8 cellular contexts compared by ENCODE assay signal in genomic region chr12:49019435-49020317, GRCh38. TPM values are rescaled to one million over a fixed set of nuclear protein-coding genes. Genes with fewer than 3 reads are reported as not detected.
DNase-seq lines count a peak whose midpoint lies in the region; ATAC-seq and TF ChIP-seq lines count a peak whose summit lies in the region.

No MANE protein-coding gene starts in this region.

- CTCF ChIA-PET in CD8-positive, alpha-beta memory T cell (lab: Charles Lee), result interaction anchor here (0.7 to 2.7 kb wide), 8 partner anchors 9 to 94 kb away, joined by 3 to 15 read pairs (median 4); partner anchors contain the start of genes ARF3, DDN and FKBP11
- CTCF ChIA-PET in SK-N-SH (lab: Yijun Ruan, JAX), result interaction anchor here (0.9 to 4.0 kb wide), 20 partner anchors 13 to 116 kb away, joined by 3 to 29 read pairs (median 4); partner anchors contain the start of genes TUBA1B and WNT1

- H3K27ac ChIP-seq in CD8-positive, alpha-beta memory T cell (ENCODE audit: low read depth, low read length), result peak overlapping the region; percentile 92
- H3K27ac ChIP-seq in SK-N-SH (ENCODE audit: low read depth in 2 of 2, low read length in 1 of 2), result peak overlapping the region; percentile 90 to 98
- H3K27ac ChIP-seq in brain microvascular endothelial cell, result peak overlapping the region; percentile 91

- peak overlapping the region; percentile 98 to 100 (median 99) for H3K27ac Mint-ChIP-seq in CD8-positive, alpha-beta memory T cell
- H3K27ac Mint-ChIP-seq in memory B cell (peak overlapping the region; percentile 100), type B pancreatic cell (peak overlapping the region; percentile 98)

- WGBS in SK-N-SH (ENCODE audit: low lambda C conversion rate), result 71% methylated on average over 9 of the region's 9 CpGs

- no peaks in the 10 kb centered on the region for H3K27me3 ChIP-seq in CD8-positive, alpha-beta memory T cell (ENCODE audit: insufficient read depth, low read length, poor library complexity, severe bottlenecking)
- H3K27me3 ChIP-seq in SK-N-SH (ENCODE audit: insufficient read depth), result no peaks in the 10 kb centered on the region
- H3K27me3 ChIP-seq in brain microvascular endothelial cell (replicated peaks), result no peaks in the 10 kb centered on the region

- H3K27me3 Mint-ChIP-seq in CD8-positive, alpha-beta memory T cell, result peaks cover 0 to 1% of the 10 kb centered on the region in 2 donors
- H3K27me3 Mint-ChIP-seq in memory B cell, result no peaks in the 10 kb centered on the region
- no peaks in the 10 kb centered on the region for H3K27me3 Mint-ChIP-seq in type B pancreatic cell

- no peak for TF ChIP-seq EP300 in SK-N-SH (IDR thresholded peaks at IDR 0.05; ENCODE audit: borderline replicate concordance in 1 of 2, low read depth in 1 of 2, low read length in 1 of 2)

- peaks cover 26 to 50% (median 41%) of the 10 kb centered on the region in 3 donors for H3K4me1 Mint-ChIP-seq in CD8-positive, alpha-beta memory T cell
- peaks cover 24% of the 10 kb centered on the region for H3K4me1 Mint-ChIP-seq in memory B cell
- peaks cover 30% of the 10 kb centered on the region for H3K4me1 Mint-ChIP-seq in type B pancreatic cell (ENCODE audit: unreplicated experiment)

- no peak for TF ChIP-seq RAD21 in SK-N-SH (IDR thresholded peaks at IDR 0.05; ENCODE audit: low read length)

- peak; percentile 42 for TF ChIP-seq CTCF in SK-N-SH (IDR thresholded peaks at IDR 0.05)
- peak; percentile 69 for TF ChIP-seq CTCF in brain microvascular endothelial cell (IDR thresholded peaks at IDR 0.05; ENCODE audit: low read depth, low read length, missing control alignments)
- TF ChIP-seq CTCF in type B pancreatic cell (conservative IDR thresholded peaks at IDR 0.05), result peak; percentile 52

- ATAC-seq in memory B cell (ENCODE audit: low read depth) (no peak), HG03280 (IDR thresholded peaks at IDR 0.05; ENCODE audit: unreplicated experiment) (no peak), GM21717 (IDR thresholded peaks at IDR 0.05; ENCODE audit: unreplicated experiment) (no peak)

- peaks cover 8 to 60% (median 17%) of the 10 kb centered on the region in 3 donors for H3K36me3 Mint-ChIP-seq in CD8-positive, alpha-beta memory T cell
- H3K36me3 Mint-ChIP-seq in memory B cell, result peaks cover 23% of the 10 kb centered on the region
- H3K36me3 Mint-ChIP-seq in type B pancreatic cell, result peaks cover 8% of the 10 kb centered on the region

- in situ Hi-C loops in brain microvascular endothelial cell (cut with HindIII; ENCODE audit: low pct_ligation_motif_present, low sequenced_read_pairs), result no loop called here

- H3K4me3 Mint-ChIP-seq in CD8-positive, alpha-beta memory T cell, result peak overlapping the region; percentile 69 to 98 (median 94)
- H3K4me3 Mint-ChIP-seq in memory B cell (peak overlapping the region; percentile 75), type B pancreatic cell (peak overlapping the region; percentile 96)

- POLR2A ChIA-PET in CD8-positive, alpha-beta memory T cell (lab: Charles Lee), result interaction anchor here (0.6 to 1.1 kb wide), 2 partner anchors 19 to 119 kb away, joined by 3 read pairs; no protein-coding TSS in a partner anchor
- POLR2A ChIA-PET in SK-N-SH (lab: Yijun Ruan, JAX), result interaction anchor here (0.8 to 1.4 kb wide), 6 partner anchors 11 to 111 kb away, joined by 3 to 6 read pairs (median 3); partner anchors contain the start of gene TUBA1B

- DNase-seq in CD8-positive, alpha-beta memory T cell, result peak in 4 of 5 donors; percentile 24 to 63 (median 40)
- DNase-seq in HK-2 (ENCODE audit: unreplicated experiment), result peak; percentile 38
- DNase-seq in SK-N-SH, result peak; percentile 74
- peak; percentile 40 for DNase-seq in brain microvascular endothelial cell
- peak in 1 of 2 donors; percentile 43 for DNase-seq in memory B cell (ENCODE audit: low spot score in 2 of 2)
- DNase-seq in type B pancreatic cell (ENCODE audit: extremely low spot score, unreplicated experiment), result no peak

- 0 out of 2 replicates have a peak overlapping the region, but pooled peaks have one; percentile 65 for H2AFZ ChIP-seq in SK-N-SH (ENCODE audit: low read depth)

- H3K4me1 ChIP-seq in CD8-positive, alpha-beta memory T cell (ENCODE audit: insufficient read depth, low read length), result peaks cover 22% of the 10 kb centered on the region
- peaks cover 0 to 14% of the 10 kb centered on the region in 2 experiments; a peak in 2 of 4 replicates for H3K4me1 ChIP-seq in SK-N-SH (ENCODE audit: control insufficient read depth in 1 of 2, insufficient read depth in 2 of 2, low read depth in 1 of 2, low read length in 1 of 2)

- H3K9me3 Mint-ChIP-seq in CD8-positive, alpha-beta memory T cell, result no peaks in the 10 kb centered on the region
- H3K9me3 Mint-ChIP-seq in memory B cell (no peaks in the 10 kb centered on the region), type B pancreatic cell (no peaks in the 10 kb centered on the region)

- no peaks in the 10 kb centered on the region for H4K20me1 ChIP-seq in SK-N-SH (ENCODE audit: insufficient read depth)

- peaks cover 14% of the 10 kb centered on the region for H3K36me3 ChIP-seq in CD8-positive, alpha-beta memory T cell (ENCODE audit: insufficient read depth, low read length)
- H3K36me3 ChIP-seq in SK-N-SH (replicated peaks in 1 of 2; ENCODE audit: control insufficient read depth in 1 of 2, insufficient read depth in 2 of 2, low read length in 1 of 2) (peaks cover 19 to 32% of the 10 kb centered on the region in 2 experiments), brain microvascular endothelial cell (replicated peaks) (peaks cover 31% of the 10 kb centered on the region)

- H3K79me2 ChIP-seq in SK-N-SH (ENCODE audit: insufficient read depth), result peaks cover 34% of the 10 kb centered on the region

- H3K9me2 ChIP-seq in SK-N-SH, result no peaks in the 10 kb centered on the region

- peak overlapping the region; percentile 84 for H3K4me2 ChIP-seq in SK-N-SH

- no peaks in the 10 kb centered on the region for H3K9me3 ChIP-seq in CD8-positive, alpha-beta memory T cell (ENCODE audit: low read length)
- H3K9me3 ChIP-seq in SK-N-SH, result no peaks in the 10 kb centered on the region

- H3F3A ChIP-seq in SK-N-SH (replicated peaks; ENCODE audit: insufficient read depth), result peaks cover 23% of the 10 kb centered on the region

- no peak overlapping the region for H3K4me3 ChIP-seq in CD8-positive, alpha-beta memory T cell (ENCODE audit: low read length)
- H3K4me3 ChIP-seq in SK-N-SH (ENCODE audit: low read depth in 2 of 2, low read length in 1 of 2) (no peak overlapping the region; a peak in 1 of 4 replicates), brain microvascular endothelial cell (ENCODE audit: low read depth, low read length) (no peak overlapping the region)

- no peak overlapping the region for H3K9ac ChIP-seq in SK-N-SH

TF ChIP-seq in SK-N-SH, 30 proteins besides CTCF, POLR2A, EP300 and RAD21:
- TF ChIP-seq GATA2 (CRISPR knock-in tag; IDR thresholded peaks at IDR 0.05) (no peak), FOXM1 (IDR thresholded peaks at IDR 0.05; ENCODE audit: low read depth) (no peak), RFX5 (IDR thresholded peaks at IDR 0.05; ENCODE audit: low read length) (no peak), CHD2 (IDR thresholded peaks at IDR 0.05; ENCODE audit: low read length, partially characterized antibody) (no peak), FOSL2 (IDR thresholded peaks at IDR 0.05; ENCODE audit: borderline replicate concordance, low read depth) (no peak)

RNA-seq across cellular contexts. Expression of gene PRKAG1, which starts 1.1 kb away (rescaled TPM):
- 10 to 100 TPM; 73.3 to 78.3 TPM for total RNA-seq in CD8-positive, alpha-beta memory T cell
- 45.9 TPM for polyA plus RNA-seq in CD8-positive, alpha-beta memory T cell
- polyA plus RNA-seq in SK-N-SH (2012; rRNA removed), result 75.1 and 113 TPM in 2 replicates
- 90.8 and 99.1 TPM in 2 replicates for polyA plus RNA-seq in SK-N-SH (2012; cell fraction: cytosol; rRNA removed)
- polyA plus RNA-seq in SK-N-SH (2012; cell fraction: nucleus; rRNA removed), result 50.3 and 85.4 TPM in 2 replicates
- 58.7 and 66.3 TPM in 2 replicates for total RNA-seq in type B pancreatic cell (ENCODE audit: low replicate concordance)

RNA-seq across cellular contexts. Expression of gene DDN, which starts 20.5 kb away (rescaled TPM):
- under 1 TPM; 0.33 to 0.39 TPM for total RNA-seq in CD8-positive, alpha-beta memory T cell
- not detected for polyA plus RNA-seq in CD8-positive, alpha-beta memory T cell
- polyA plus RNA-seq in SK-N-SH (2012; rRNA removed), result 0.20 and 0.24 TPM in 2 replicates
- 0.17 TPM in 2 replicates for polyA plus RNA-seq in SK-N-SH (2012; cell fraction: cytosol; rRNA removed)
- 0.99 and 1.4 TPM in 2 replicates for polyA plus RNA-seq in SK-N-SH (2012; cell fraction: nucleus; rRNA removed)
- 0.45 and 8.8 TPM in 2 replicates for total RNA-seq in type B pancreatic cell (ENCODE audit: low replicate concordance)

RNA-seq across cellular contexts. Expression of gene KMT2D, which starts 40.9 kb away (rescaled TPM):
- 10 to 100 TPM; 79.4 to 79.7 TPM for total RNA-seq in CD8-positive, alpha-beta memory T cell
- 22.8 TPM for polyA plus RNA-seq in CD8-positive, alpha-beta memory T cell
- polyA plus RNA-seq in SK-N-SH (2012; rRNA removed), result 16.3 and 30.5 TPM in 2 replicates
- 12.4 and 21.2 TPM in 2 replicates for polyA plus RNA-seq in SK-N-SH (2012; cell fraction: cytosol; rRNA removed)
- 73.8 and 91.4 TPM in 2 replicates for polyA plus RNA-seq in SK-N-SH (2012; cell fraction: nucleus; rRNA removed)
- total RNA-seq in type B pancreatic cell (ENCODE audit: low replicate concordance), result 95.4 and 97.6 TPM in 2 replicates

RNA-seq across cellular contexts. Expression of gene WNT1, which starts 41.6 kb away (rescaled TPM):
- not detected for total RNA-seq in CD8-positive, alpha-beta memory T cell
- polyA plus RNA-seq in CD8-positive, alpha-beta memory T cell, result 2.3 TPM
- not detected in 2 replicates for polyA plus RNA-seq in SK-N-SH (2012; rRNA removed)
- not detected in 2 replicates for polyA plus RNA-seq in SK-N-SH (2012; cell fraction: cytosol; rRNA removed)
- not detected in 2 replicates for polyA plus RNA-seq in SK-N-SH (2012; cell fraction: nucleus; rRNA removed)
- 28.9 TPM in 1 of 2 replicates, not detected in the other for total RNA-seq in type B pancreatic cell (ENCODE audit: low replicate concordance)

RNA-seq across cellular contexts. Expression of gene WNT10B, which starts 48.1 kb away (rescaled TPM):
- total RNA-seq in CD8-positive, alpha-beta memory T cell, result 1 to 10 TPM; 1.4 TPM
- polyA plus RNA-seq in CD8-positive, alpha-beta memory T cell, result 0.21 TPM
- polyA plus RNA-seq in SK-N-SH (2012; rRNA removed), result 0.11 and 0.18 TPM in 2 replicates
- polyA plus RNA-seq in SK-N-SH (2012; cell fraction: cytosol; rRNA removed), result 0.08 and 0.23 TPM in 2 replicates
- 0.33 and 0.54 TPM in 2 replicates for polyA plus RNA-seq in SK-N-SH (2012; cell fraction: nucleus; rRNA removed)
- 6.2 and 6.3 TPM in 2 replicates for total RNA-seq in type B pancreatic cell (ENCODE audit: low replicate concordance)
